In genomic region chr15:20878464-20878863, GRCh38 we compare ENCODE assay signal across 7 cellular contexts. TPM values are rescaled to one million over a fixed set of nuclear protein-coding genes. Genes with fewer than 3 reads are reported as not detected.
"Had no signal": no experiment of that assay in that cellular context is flagged by ENCODE, and none has a peak within 500 bp of the region (broad histone marks: within the 10 kb centered on the region; RNA-seq: fewer than 3 reads in every experiment).

No MANE protein-coding gene starts in this region.

RNA-seq across cellular contexts. Expression of gene POTEB2, which starts 12.3 kb away (rescaled TPM):
- total RNA-seq: GM23248, H4, H7, HepG2, HFFc6, HT1080 had no signal
- polyA plus RNA-seq: GM23248, HepG2, IgD-negative memory B cell had no signal
